ENCODE assay signal across 8 cellular contexts in genomic region chr2:118122768-118123335, GRCh38. TPM values are rescaled to one million over a fixed set of nuclear protein-coding genes. Genes with fewer than 3 reads are reported as not detected.
A peak's percentile ranks its signal among the peaks of the same experiment; 100 is the strongest.
DNase-seq lines count a peak whose midpoint lies in the region; ATAC-seq and TF ChIP-seq lines count a peak whose summit lies in the region.

No MANE protein-coding gene starts in this region.

- ATAC-seq in GM18502 (IDR thresholded peaks at IDR 0.05; ENCODE audit: poor library complexity, unreplicated experiment): peak; percentile 88
- ATAC-seq in GM21825 (IDR thresholded peaks at IDR 0.05; ENCODE audit: unreplicated experiment): peak; percentile 92
- peak; percentile 22 to 57 (median 46) for ATAC-seq in right lobe of liver

- TF ChIP-seq CTCF in right lobe of liver (IDR thresholded peaks at IDR 0.05): no peak

- no peak for TF ChIP-seq POLR2A in right lobe of liver (IDR thresholded peaks at IDR 0.05)

- WGBS in right lobe of liver (ENCODE audit: insufficient coverage, low coverage, low lambda C conversion rate, missing lambda C conversion rate): 29% methylated on average over 1 of the region's 1 CpG

- intact Hi-C loops in right lobe of liver (cut with DNase I): no loop called here

- peak; percentile 6 for DNase-seq in LHCN-M2 (ENCODE audit: low read depth)
- DNase-seq in right lobe of liver: no peak
- no peak for DNase-seq in NCI-H2081 treated with DMSO at 0.1 percent for 48 hours (lab: John Stamatoyannopoulos, UW)
- DNase-seq in COLO668 (lab: John Stamatoyannopoulos, UW; ENCODE audit: unreplicated experiment): no peak
- DNase-seq in AG08396 (ENCODE audit: low spot score): no peak
- DNase-seq in NCI-H1930 (lab: John Stamatoyannopoulos, UW): no peak

- no peaks in the 10 kb centered on the region for H3K36me3 ChIP-seq in right lobe of liver

- no peaks in the 10 kb centered on the region for H3K27me3 ChIP-seq in right lobe of liver

- peak overlapping the region in 2 of 3 donors; percentile 1 for H3K27ac ChIP-seq in right lobe of liver

- H3K4me3 ChIP-seq in right lobe of liver: no peak overlapping the region

- no peaks in the 10 kb centered on the region for H3K9me3 ChIP-seq in right lobe of liver

- H3K4me1 ChIP-seq in right lobe of liver: peaks cover 0 to 25% (median 12%) of the 10 kb centered on the region in 4 donors

RNA-seq across cellular contexts. Expression of gene INSIG2, which starts 34.6 kb away (rescaled TPM):
- total RNA-seq in LHCN-M2 (2014; rRNA removed): 13.5 and 16.6 TPM in 2 replicates
- 11.5 TPM for polyA plus RNA-seq in LHCN-M2 (2012)
- total RNA-seq in right lobe of liver: 10 to 100 TPM; 13.0 to 53.9 (median 18.9) TPM
